8 cellular contexts compared by ENCODE assay signal in the genomic region with DNA sequence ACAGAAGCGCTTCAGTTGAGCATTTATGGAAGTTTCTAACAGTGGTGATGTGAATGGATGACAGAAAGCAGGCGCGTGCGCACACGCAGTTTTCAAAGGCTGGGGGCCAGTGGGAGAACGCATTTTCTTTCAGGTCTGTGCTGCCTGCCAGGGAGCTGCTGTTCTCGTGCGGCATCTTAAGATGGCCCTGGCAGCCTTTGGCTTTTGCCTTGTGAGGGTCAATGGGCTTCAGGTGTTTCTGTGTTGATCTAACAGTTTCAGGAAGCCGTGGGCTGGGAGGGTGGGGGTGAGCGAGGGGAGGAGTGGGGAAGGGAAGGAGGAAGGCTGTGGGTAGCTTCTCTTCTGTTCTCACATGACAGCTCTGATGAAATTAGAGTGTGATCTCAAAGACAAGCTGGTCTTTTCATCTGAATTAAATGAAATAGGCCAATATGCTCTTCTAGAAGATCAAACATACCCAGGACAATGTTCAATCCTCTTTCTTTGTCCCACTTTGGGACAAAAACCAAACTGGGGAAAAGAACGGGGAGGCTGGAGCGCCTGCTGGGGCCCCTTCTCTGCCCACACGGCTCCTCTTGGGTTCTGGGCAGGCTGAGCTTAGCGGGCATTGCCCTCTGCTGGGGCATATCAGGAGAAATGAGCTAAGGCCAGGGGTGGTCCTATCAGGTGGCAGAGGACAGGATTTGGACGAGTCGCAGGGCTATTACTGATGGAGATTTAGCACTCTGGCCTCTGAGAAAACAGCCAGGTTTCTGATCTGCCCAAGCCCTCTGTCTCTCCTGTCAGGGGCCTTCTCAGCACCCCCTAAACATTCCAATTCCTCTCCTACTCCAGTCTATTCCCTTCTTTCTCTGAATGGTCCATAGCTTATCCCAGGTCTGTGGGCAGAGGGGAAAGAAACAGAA.
DNase-seq lines count a peak whose midpoint lies in the region; ATAC-seq and TF ChIP-seq lines count a peak whose summit lies in the region.

No MANE protein-coding gene starts in this region.

- H3K27me3 Mint-ChIP-seq in central memory CD8-positive, alpha-beta T cell = no peaks in the 10 kb centered on the region

- intact Hi-C loops in right lobe of liver (cut with DNase I) = loop anchor here in 1 of 2 donors (10.0 kb wide), 1 partner anchor 273 kb away; no protein-coding TSS in a partner anchor

- TF ChIP-seq CTCF in DND-41 (IDR thresholded peaks at IDR 0.05; ENCODE audit: borderline replicate concordance, extremely low read depth, low read length, poor library complexity, severe bottlenecking) = peak; percentile 43
- TF ChIP-seq CTCF in VCaP (conservative IDR thresholded peaks at IDR 0.05) = peak; percentile 15; the same call in 1 of the 2 replicates
- TF ChIP-seq CTCF in right lobe of liver (IDR thresholded peaks at IDR 0.05) = peak; percentile 24 to 43 (median 35)

- H3K36me3 Mint-ChIP-seq in central memory CD8-positive, alpha-beta T cell (ENCODE audit: insufficient read depth) = peaks cover 4% of the 10 kb centered on the region

- H3K27me3 ChIP-seq in DND-41 (ENCODE audit: insufficient read depth, low read length, poor library complexity) (peaks cover 3% of the 10 kb centered on the region), right lobe of liver (no peaks in the 10 kb centered on the region)

- H3K79me2 ChIP-seq in DND-41 (ENCODE audit: insufficient read depth, low read length) = no peaks in the 10 kb centered on the region

- DNase-seq in DND-41 = peak; percentile 12
- peak; percentile 23 for DNase-seq in KG1 (lab: John Stamatoyannopoulos, UW)
- DNase-seq in central memory CD8-positive, alpha-beta T cell (ENCODE audit: low spot score in 2 of 2) = no peak
- peak in 1 of 3 donors; percentile 47 for DNase-seq in right lobe of liver
- DNase-seq in stimulated activated CD8-positive, alpha-beta memory T cell treated with anti-CD3 and anti-CD28 coated beads, Interleukin-15, amount 100 ng/mL, for 1 hour (ENCODE audit: low read depth) = peak; percentile 19

- ATAC-seq in DND-41 (ENCODE audit: insufficient read depth, low read depth) = 0 out of 3 replicates have a peak, but pooled peaks have one; percentile 39
- ATAC-seq in central memory CD8-positive, alpha-beta T cell (replicated peaks; ENCODE audit: extremely low read depth, poor library complexity, severe bottlenecking) = no peak
- ATAC-seq in right lobe of liver = peak; percentile 54 to 69 (median 58)
- ATAC-seq in GM19035 (IDR thresholded peaks at IDR 0.05; ENCODE audit: unreplicated experiment) = no peak
- no peak for ATAC-seq in GM21381 (IDR thresholded peaks at IDR 0.05; ENCODE audit: unreplicated experiment)

- H3K27ac ChIP-seq in DND-41 (ENCODE audit: low read length) = no peak overlapping the region
- no peak overlapping the region for H3K27ac ChIP-seq in VCaP
- H3K27ac ChIP-seq in right lobe of liver = peak overlapping the region in 1 of 3 donors; percentile 37

- H3K4me1 ChIP-seq in DND-41 (ENCODE audit: insufficient read depth, low read length) (peaks cover 7% of the 10 kb centered on the region; the same call in 1 of the 2 replicates), right lobe of liver (no peaks in the 10 kb centered on the region)

- peak overlapping the region; percentile 44 for H3K4me3 Mint-ChIP-seq in central memory CD8-positive, alpha-beta T cell

- no peaks in the 10 kb centered on the region for H3K9me3 ChIP-seq in DND-41 (ENCODE audit: insufficient read depth, low read length, severe bottlenecking)
- no peaks in the 10 kb centered on the region for H3K9me3 ChIP-seq in right lobe of liver

- H3K27ac Mint-ChIP-seq in central memory CD8-positive, alpha-beta T cell (ENCODE audit: low read depth) = peak overlapping the region; percentile 41

- TF ChIP-seq POLR2A in right lobe of liver (IDR thresholded peaks at IDR 0.05) = no peak

- H3K9me3 Mint-ChIP-seq in central memory CD8-positive, alpha-beta T cell = no peaks in the 10 kb centered on the region

- H3K9ac ChIP-seq in DND-41 (ENCODE audit: low read depth, low read length) = no peak overlapping the region

- no peaks in the 10 kb centered on the region for H4K20me1 ChIP-seq in DND-41 (ENCODE audit: insufficient read depth, low read length)

- no peak overlapping the region for H3K4me3 ChIP-seq in DND-41 (ENCODE audit: low read depth in 1 of 2, low read length in 2 of 2)
- no peak overlapping the region for H3K4me3 ChIP-seq in right lobe of liver

- no peaks in the 10 kb centered on the region for H3K36me3 ChIP-seq in DND-41 (ENCODE audit: insufficient read depth, low read length)
- no peaks in the 10 kb centered on the region for H3K36me3 ChIP-seq in right lobe of liver

- 57% methylated on average over 10 of the region's 16 CpGs for WGBS in right lobe of liver (ENCODE audit: insufficient coverage, low coverage, low lambda C conversion rate, missing lambda C conversion rate)

- H3K4me2 ChIP-seq in DND-41 (ENCODE audit: insufficient read depth, low read length) = no peak overlapping the region

- no peak overlapping the region for H2AFZ ChIP-seq in DND-41 (ENCODE audit: low read depth, low read length)

- peaks cover 53% of the 10 kb centered on the region for H3K4me1 Mint-ChIP-seq in central memory CD8-positive, alpha-beta T cell

Comparison
In these comparisons a context has a peak if more than half of its experiments do, and no peak if none do; other contexts are left out.
1. ATAC-seq: peak in DND-41 (single experiment) and right lobe of liver (4 of 4); none in central memory CD8-positive, alpha-beta T cell (single experiment), GM19035 (single experiment) and GM21381 (single experiment).
2. DNase-seq: peak in DND-41 (single experiment), KG1 (single experiment) and stimulated activated CD8-positive, alpha-beta memory T cell treated with anti-CD3 and anti-CD28 coated beads, Interleukin-15, amount 100 ng/mL, for 1 hour (single experiment); none in central memory CD8-positive, alpha-beta T cell (0 of 2).
3. Peak in every context shown above with its lines, with median percentiles within 50 percentile points of each other: CTCF ChIP-seq.